ENCODE assay signal across 9 cellular contexts in the genomic region with DNA sequence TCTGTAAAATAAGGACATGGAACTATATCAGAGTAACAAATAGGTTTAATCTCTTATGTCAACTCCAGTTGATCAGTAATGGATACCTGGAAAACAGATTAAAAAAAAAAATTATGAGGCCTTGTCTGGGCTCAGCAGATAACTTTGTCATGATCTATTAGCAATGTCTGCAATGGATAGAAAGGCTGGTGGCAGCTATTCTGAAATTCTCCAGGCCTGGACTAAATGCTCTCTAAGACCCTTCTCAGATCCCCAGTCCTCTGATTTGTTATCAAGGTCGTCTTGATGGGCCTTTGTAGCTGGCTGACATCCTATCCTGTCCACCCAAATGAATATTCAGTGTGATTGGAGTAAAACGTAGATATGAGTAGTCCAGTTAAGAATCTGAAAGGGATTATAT. TPM values are rescaled to one million over a fixed set of nuclear protein-coding genes. Genes with fewer than 3 reads are reported as not detected.
"Had no signal": no experiment of that assay in that cellular context is flagged by ENCODE, and none has a peak within 500 bp of the region (broad histone marks: within the 10 kb centered on the region; RNA-seq: fewer than 3 reads in every experiment).

No MANE protein-coding gene starts in this region.

- H3K4me3 ChIP-seq: GM23248, HAP-1, K562 had no signal

- H3K9ac ChIP-seq: GM23248 had no signal

- H3K9me3 ChIP-seq: HAP-1 had no signal

- ATAC-seq: HCT116, K562 had no signal

- DNase-seq: GM23248, GOT3, H7, IMR-90 had no signal

- H3K27ac ChIP-seq: GM23248 had no signal

- H2AFZ ChIP-seq: GM23248 had no signal

- H3K36me3 ChIP-seq: HAP-1 had no signal

RNA-seq across cellular contexts. Expression of a gene that starts 13.7 kb away (rescaled TPM):
- total RNA-seq: GM23248, H4, H7, HT-29, IMR-90, K562 had no signal
- polyA plus RNA-seq: GM23248, IMR-90, K562 had no signal
